In the genomic region with DNA sequence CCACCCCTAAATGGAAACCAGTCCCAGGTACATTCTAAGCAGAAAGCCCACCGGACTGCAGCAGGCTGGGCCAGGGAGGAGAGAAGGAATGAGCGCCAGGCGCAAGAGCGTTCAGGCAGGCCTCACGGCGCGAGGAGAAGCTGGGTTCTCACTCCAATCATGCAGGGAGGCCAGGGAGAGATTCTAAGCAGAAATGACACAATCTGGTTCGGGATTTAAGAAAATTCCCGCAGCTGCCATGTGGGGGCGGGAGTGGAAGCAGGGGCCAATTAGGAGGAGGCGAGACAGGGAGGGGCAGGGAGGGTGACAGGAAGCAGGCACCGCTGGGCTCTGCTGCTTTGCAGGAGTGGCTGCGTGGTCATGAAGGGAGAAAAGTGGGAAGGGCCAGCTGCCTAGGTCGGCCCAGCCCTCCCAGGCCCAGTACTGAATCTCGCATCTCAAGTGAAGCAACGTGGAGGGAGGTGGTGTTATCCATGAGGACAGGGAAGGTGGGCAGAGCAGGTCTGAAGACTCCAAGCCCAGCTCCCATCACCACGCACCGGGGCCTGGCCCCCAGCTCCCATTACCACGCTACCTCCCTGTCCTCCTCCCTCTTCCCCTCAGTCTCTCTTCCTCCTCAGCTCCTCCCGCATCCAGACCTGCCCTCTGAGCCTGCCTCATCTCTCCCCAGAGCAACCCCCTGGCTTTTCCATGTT, we compare ENCODE assay signal across 8 cellular contexts. TPM values are rescaled to one million over a fixed set of nuclear protein-coding genes. Genes with fewer than 3 reads are reported as not detected.
DNase-seq lines count a peak whose midpoint lies in the region; ATAC-seq, FAIRE-seq and TF ChIP-seq lines count a peak whose summit lies in the region.

No MANE protein-coding gene starts in this region.

- ATAC-seq in GM12878: peak; percentile 61
- no peak for ATAC-seq in HG03095 (IDR thresholded peaks at IDR 0.05; ENCODE audit: unreplicated experiment)
- no peak for ATAC-seq in GM21737 (IDR thresholded peaks at IDR 0.05; ENCODE audit: unreplicated experiment)
- no peak for ATAC-seq in GM19455 (IDR thresholded peaks at IDR 0.05; ENCODE audit: unreplicated experiment)

- no peaks in the 10 kb centered on the region for H4K20me1 ChIP-seq in GM12878 (ENCODE audit: control insufficient read depth, insufficient read depth)

- FAIRE-seq in GM12878 (lab: Jason Lieb, UNC): no peak

- H3K27ac ChIP-seq in GM12878 (ENCODE audit: control insufficient read depth, insufficient read depth) (no peak overlapping the region), coronary artery (no peak overlapping the region)

- H3K4me3 ChIP-seq in GM12878 (no peak overlapping the region), coronary artery (no peak overlapping the region)

- CTCF ChIA-PET in GM12878 (lab: Yijun Ruan, JAX): no interaction called here

- intact Hi-C loops in GM12878 (cut with micrococcal nuclease; ENCODE audit: unreplicated experiment): no loop called here

- BruUV-seq in GM12878 (replicated peaks; lab: Mats Ljungman, UMichigan): no TSS peak

- SMC1A ChIA-PET in GM12878 (lab: Charles Lee; ENCODE audit: uncharacterized antibody, unreplicated experiment): no interaction called here

- H3K9ac ChIP-seq in GM12878 (ENCODE audit: control insufficient read depth, insufficient read depth, low read length): no peak overlapping the region

- POLR2A ChIA-PET in GM12878 (lab: Charles Lee): no interaction called here

- no peak for TF ChIP-seq EP300 in GM12878 (IDR thresholded peaks at IDR 0.05; ENCODE audit: borderline replicate concordance in 1 of 2, control insufficient read depth in 1 of 2, low read depth in 2 of 2, low read length in 2 of 2)

- no peak overlapping the region for H3K4me2 ChIP-seq in GM12878 (ENCODE audit: control insufficient read depth, insufficient read depth)

- H3K79me2 ChIP-seq in GM12878 (ENCODE audit: control insufficient read depth, insufficient read depth, low read length): no peaks in the 10 kb centered on the region

- no peaks in the 10 kb centered on the region for H3K27me3 ChIP-seq in GM12878 (replicated peaks in 1 of 2; ENCODE audit: control insufficient read depth in 2 of 2, insufficient read depth in 2 of 2, low read length in 1 of 2)

- no peaks in the 10 kb centered on the region for H3K9me3 ChIP-seq in GM12878 (replicated peaks; ENCODE audit: control insufficient read depth, insufficient read depth, low read length)

- no peak for TF ChIP-seq RAD21 in GM12878 (IDR thresholded peaks at IDR 0.05; ENCODE audit: insufficient read depth, low read depth, low read length)

- DNase-seq in AG20443 (ENCODE audit: low spot score) (peak; percentile 72), HT1080 (ENCODE audit: low read depth) (peak; percentile 41), GM12878 (ENCODE audit: low read depth, low spot score) (no peak), kidney glomerular epithelial cell (lab: John Stamatoyannopoulos, UW) (peak; percentile 36), coronary artery (ENCODE audit: low spot score) (no peak)

- WGBS in GM12878 (ENCODE audit: insufficient coverage, insufficient replicate concordance, low lambda C conversion rate, missing lambda C conversion rate): 59% methylated on average over 20 of the region's 20 CpGs

- H3K4me1 ChIP-seq in GM12878 (ENCODE audit: control insufficient read depth, insufficient read depth, low read length): peaks cover 3% of the 10 kb centered on the region; the same call in 1 of the 2 replicates

- TF ChIP-seq CTCF in GM12878 (IDR thresholded peaks at IDR 0.05 in 2 of 3, conservative IDR thresholded peaks at IDR 0.05 in 1 of 3; ENCODE audit: control insufficient read depth in 2 of 3, extremely low read depth in 1 of 3, insufficient read depth in 1 of 3, low read depth in 3 of 3, low read length in 3 of 3) (no peak), coronary artery (IDR thresholded peaks at IDR 0.05) (no peak)

- in situ Hi-C loops in GM12878 (cut with MboI): no loop called here

- no peak overlapping the region for H2AFZ ChIP-seq in GM12878 (ENCODE audit: control insufficient read depth, low read depth, low read length)

- no peaks in the 10 kb centered on the region; a peak in 3 of 4 replicates for H3K36me3 ChIP-seq in GM12878 (ENCODE audit: control insufficient read depth in 2 of 2, insufficient read depth in 2 of 2, low read length in 1 of 2)

- TF ChIP-seq POLR2A in GM12878 (IDR thresholded peaks at IDR 0.05; ENCODE audit: low read depth, low read length): no peak

- RAD21 ChIA-PET in GM12878 (lab: Charles Lee; ENCODE audit: unreplicated experiment): no interaction called here

TF ChIP-seq in GM12878, 131 proteins besides CTCF, POLR2A, EP300 and RAD21 (continues in another document):
- TF ChIP-seq WRNIP1 (IDR thresholded peaks at IDR 0.05; ENCODE audit: borderline replicate concordance, low read depth, low read length) (no peak), CBFB (IDR thresholded peaks at IDR 0.05; ENCODE audit: low read depth) (no peak), SMAD5 (IDR thresholded peaks at IDR 0.05; ENCODE audit: low read depth) (no peak), MYB (IDR thresholded peaks at IDR 0.05; ENCODE audit: borderline replicate concordance, low read depth, low read length) (no peak), TCF7 (IDR thresholded peaks at IDR 0.05; ENCODE audit: borderline replicate concordance) (no peak), ZNF384 (IDR thresholded peaks at IDR 0.05; ENCODE audit: borderline replicate concordance, low read depth, low read length) (no peak)
- TF ChIP-seq, protein P1, sequence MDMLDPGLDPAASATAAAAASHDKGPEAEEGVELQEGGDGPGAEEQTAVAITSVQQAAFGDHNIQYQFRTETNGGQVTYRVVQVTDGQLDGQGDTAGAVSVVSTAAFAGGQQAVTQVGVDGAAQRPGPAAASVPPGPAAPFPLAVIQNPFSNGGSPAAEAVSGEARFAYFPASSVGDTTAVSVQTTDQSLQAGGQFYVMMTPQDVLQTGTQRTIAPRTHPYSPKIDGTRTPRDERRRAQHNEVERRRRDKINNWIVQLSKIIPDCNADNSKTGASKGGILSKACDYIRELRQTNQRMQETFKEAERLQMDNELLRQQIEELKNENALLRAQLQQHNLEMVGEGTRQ (IDR thresholded peaks at IDR 0.05; ENCODE audit: borderline replicate concordance, low read depth, low read length): no peak
- TF ChIP-seq, protein P2, sequence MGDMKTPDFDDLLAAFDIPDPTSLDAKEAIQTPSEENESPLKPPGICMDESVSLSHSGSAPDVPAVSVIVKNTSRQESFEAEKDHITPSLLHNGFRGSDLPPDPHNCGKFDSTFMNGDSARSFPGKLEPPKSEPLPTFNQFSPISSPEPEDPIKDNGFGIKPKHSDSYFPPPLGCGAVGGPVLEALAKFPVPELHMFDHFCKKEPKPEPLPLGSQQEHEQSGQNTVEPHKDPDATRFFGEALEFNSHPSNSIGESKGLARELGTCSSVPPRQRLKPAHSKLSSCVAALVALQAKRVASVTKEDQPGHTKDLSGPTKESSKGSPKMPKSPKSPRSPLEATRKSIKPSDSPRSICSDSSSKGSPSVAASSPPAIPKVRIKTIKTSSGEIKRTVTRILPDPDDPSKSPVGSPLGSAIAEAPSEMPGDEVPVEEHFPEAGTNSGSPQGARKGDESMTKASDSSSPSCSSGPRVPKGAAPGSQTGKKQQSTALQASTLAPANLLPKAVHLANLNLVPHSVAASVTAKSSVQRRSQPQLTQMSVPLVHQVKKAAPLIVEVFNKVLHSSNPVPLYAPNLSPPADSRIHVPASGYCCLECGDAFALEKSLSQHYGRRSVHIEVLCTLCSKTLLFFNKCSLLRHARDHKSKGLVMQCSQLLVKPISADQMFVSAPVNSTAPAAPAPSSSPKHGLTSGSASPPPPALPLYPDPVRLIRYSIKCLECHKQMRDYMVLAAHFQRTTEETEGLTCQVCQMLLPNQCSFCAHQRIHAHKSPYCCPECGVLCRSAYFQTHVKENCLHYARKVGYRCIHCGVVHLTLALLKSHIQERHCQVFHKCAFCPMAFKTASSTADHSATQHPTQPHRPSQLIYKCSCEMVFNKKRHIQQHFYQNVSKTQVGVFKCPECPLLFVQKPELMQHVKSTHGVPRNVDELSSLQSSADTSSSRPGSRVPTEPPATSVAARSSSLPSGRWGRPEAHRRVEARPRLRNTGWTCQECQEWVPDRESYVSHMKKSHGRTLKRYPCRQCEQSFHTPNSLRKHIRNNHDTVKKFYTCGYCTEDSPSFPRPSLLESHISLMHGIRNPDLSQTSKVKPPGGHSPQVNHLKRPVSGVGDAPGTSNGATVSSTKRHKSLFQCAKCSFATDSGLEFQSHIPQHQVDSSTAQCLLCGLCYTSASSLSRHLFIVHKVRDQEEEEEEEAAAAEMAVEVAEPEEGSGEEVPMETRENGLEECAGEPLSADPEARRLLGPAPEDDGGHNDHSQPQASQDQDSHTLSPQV (IDR thresholded peaks at IDR 0.05): no peak
- TF ChIP-seq, protein P3, sequence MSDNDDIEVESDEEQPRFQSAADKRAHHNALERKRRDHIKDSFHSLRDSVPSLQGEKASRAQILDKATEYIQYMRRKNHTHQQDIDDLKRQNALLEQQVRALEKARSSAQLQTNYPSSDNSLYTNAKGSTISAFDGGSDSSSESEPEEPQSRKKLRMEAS (IDR thresholded peaks at IDR 0.05; ENCODE audit: low read depth, low read length): no peak

RNA-seq across cellular contexts. Expression of a gene that starts 11.8 kb away (rescaled TPM):
- 3.5 and 4.9 TPM in 2 replicates for total RNA-seq in HT1080 (2014; rRNA removed; shearing (Covaris generic))
- polyA plus RNA-seq in HT1080 (2015; cell fraction: cytosol; rRNA removed): 6.3 and 6.4 TPM in 2 replicates
- polyA plus RNA-seq in HT1080 (2015; cell fraction: nucleus; rRNA removed): 22.6 and 23.1 TPM in 2 replicates
- total RNA-seq in GM12878 (2013; cell fraction: nucleolus; rRNA removed): 33.2 and 39.6 TPM in 2 replicates
- total RNA-seq in GM12878 (2014; rRNA removed) (3.2 and 3.8 TPM in 2 replicates), GM12878 (2014; rRNA removed; fragmentation: Illumina TruSeq; extraction: Trizol) (2.1 TPM in 2 replicates), GM12878 (2021) (8.3 and 10.5 TPM in 2 replicates)
- 1.9 TPM for polyA plus RNA-seq in GM12878 (2011; ENCODE audit: low read depth)
- polyA plus RNA-seq in GM12878 (2011; rRNA removed) (1.6 and 2.9 TPM in 2 replicates), GM12878 (2014; fragmentation: Illumina TruSeq; extraction: Trizol) (1.4 and 2.6 TPM in 2 replicates), GM12878 (2014; fragmentation: Nextera tagmentation; extraction: Ambion mirVana) (under 1 TPM; 0.16 to 0.66 TPM), GM12878 (2014; rRNA removed) (5.3 and 6.8 TPM in 2 replicates), GM12878 (2016; fragmentation: Nextera tagmentation; extraction: Ambion mirVana) (1 to 10 TPM; 3.3 TPM)
- polyA plus RNA-seq in GM12878 (2011; cell fraction: cytosol; rRNA removed): 3.3 and 4.8 TPM in 2 replicates
- polyA plus RNA-seq in GM12878 (2011; cell fraction: nucleus; rRNA removed): 41.4 and 46.9 TPM in 2 replicates
- polyA plus RNA-seq in GM12878 (2012): 4.5 and 4.6 TPM in 2 replicates
- 5.6 and 11.7 TPM in 2 replicates for polyA minus RNA-seq in GM12878 (2011; rRNA and poly(A)+ RNA removed)
- polyA minus RNA-seq in GM12878 (2011; cell fraction: cytosol; rRNA and poly(A)+ RNA removed): 3.8 and 4.0 TPM in 2 replicates
- polyA minus RNA-seq in GM12878 (2011; cell fraction: nucleus; rRNA and poly(A)+ RNA removed): 11.2 and 18.5 TPM in 2 replicates

Comparison
In these comparisons a context has a peak if more than half of its experiments do, and no peak if none do; other contexts are left out.
1. DNase-seq: peak in AG20443 (single experiment), HT1080 (single experiment) and kidney glomerular epithelial cell (single experiment); none in GM12878 (single experiment) and coronary artery (single experiment).